Comparison of ENCODE assay signal across 16 cellular contexts in genomic region chr11:72394456-72394855, GRCh38. TPM values are rescaled to one million over a fixed set of nuclear protein-coding genes. Genes with fewer than 3 reads are reported as not detected.
DNase-seq lines count a peak whose midpoint lies in the region; ATAC-seq and TF ChIP-seq lines count a peak whose summit lies in the region.
"Had no signal": no experiment of that assay in that cellular context is flagged by ENCODE, and none has a peak within 500 bp of the region (broad histone marks: within the 10 kb centered on the region; RNA-seq: fewer than 3 reads in every experiment).

No MANE protein-coding gene starts in this region.

- H3K9me3 ChIP-seq in breast epithelium (no peaks in the 10 kb centered on the region), mammary epithelial cell (replicated peaks; ENCODE audit: insufficient read depth, low read length) (no peaks in the 10 kb centered on the region)
- H3K9me3 ChIP-seq: Caco-2 had no signal

- H2AFZ ChIP-seq in mammary epithelial cell (ENCODE audit: low read depth, low read length): no peak overlapping the region
- H2AFZ ChIP-seq: GM23338 had no signal

- BruUV-seq in mammary epithelial cell (replicated peaks; lab: Mats Ljungman, UMichigan): no TSS peak

- in situ Hi-C loops in mammary epithelial cell (cut with MboI; ENCODE audit: low sequenced_read_pairs in 2 of 2): no loop called here

- CTCF ChIA-PET in mammary epithelial cell (lab: Charles Lee; ENCODE audit: low non-redundant PET): no interaction called here

- peaks cover 14% of the 10 kb centered on the region for H3K79me2 ChIP-seq in mammary epithelial cell (ENCODE audit: insufficient read depth, low read length)

- H3K27me3 ChIP-seq in breast epithelium (no peaks in the 10 kb centered on the region), mammary epithelial cell (ENCODE audit: insufficient read depth, low read length) (no peaks in the 10 kb centered on the region)
- H3K27me3 ChIP-seq: BLaER1 had no signal

- no peak overlapping the region for H3K9ac ChIP-seq in mammary epithelial cell (ENCODE audit: insufficient read depth, low read length)
- H3K9ac ChIP-seq: BLaER1 had no signal

- WGBS in mammary epithelial cell (ENCODE audit: low coverage, missing lambda C conversion rate): 14% methylated on average over 8 of the region's 8 CpGs

- TF ChIP-seq POLR2A in breast epithelium (IDR thresholded peaks at IDR 0.05): no peak

- dilution Hi-C loops in mammary epithelial cell (cut with HindIII; ENCODE audit: low sequenced_read_pairs): no loop called here

- H3K4me1 ChIP-seq in breast epithelium (no peaks in the 10 kb centered on the region), mammary epithelial cell (ENCODE audit: insufficient read depth, low read length) (no peaks in the 10 kb centered on the region)

- H3K27ac ChIP-seq in breast epithelium (peak overlapping the region; percentile 1 to 10), mammary epithelial cell (ENCODE audit: insufficient read depth, low read depth, low read length) (no peak overlapping the region)
- H3K27ac ChIP-seq: 22Rv1, BLaER1 had no signal

- no peak for ATAC-seq in HG03175 (IDR thresholded peaks at IDR 0.05; ENCODE audit: unreplicated experiment)
- no peak for ATAC-seq in GM21619 (IDR thresholded peaks at IDR 0.05; ENCODE audit: unreplicated experiment)
- ATAC-seq: GM23338 had no signal

- intact Hi-C loops in breast epithelium (cut with DNase I; ENCODE audit: low total_unique reads) (no loop called here), mammary epithelial cell (cut with micrococcal nuclease) (no loop called here)

- H3K4me3 ChIP-seq in breast epithelium: peak overlapping the region in 1 of 3 donors; percentile 22
- H3K4me3 ChIP-seq in mammary epithelial cell (replicated peaks in 1 of 3; ENCODE audit: insufficient read depth in 1 of 3, low read depth in 2 of 3, low read length in 3 of 3): no peak overlapping the region
- H3K4me3 ChIP-seq: BLaER1, GM23338 had no signal

- H3K36me3 ChIP-seq in breast epithelium: no peaks in the 10 kb centered on the region
- no peaks in the 10 kb centered on the region for H3K36me3 ChIP-seq in mammary epithelial cell (ENCODE audit: insufficient read depth, low read length)

- no peaks in the 10 kb centered on the region for H4K20me1 ChIP-seq in mammary epithelial cell (ENCODE audit: insufficient read depth, low read length)

- no peak overlapping the region for H3K4me2 ChIP-seq in mammary epithelial cell (ENCODE audit: insufficient read depth, low read depth, low read length)
- H3K4me2 ChIP-seq: BLaER1, GM23338 had no signal

- no peak for DNase-seq in breast epithelium (ENCODE audit: low spot score in 2 of 2)
- no peak for DNase-seq in mammary epithelial cell
- DNase-seq in astrocyte of the hippocampus (ENCODE audit: low read depth, low spot score): peak; percentile 35
- peak; percentile 32 for DNase-seq in islet precursor cell
- no peak for DNase-seq in NCI-H524 treated with DMSO at 0.1 percent for 48 hours (lab: John Stamatoyannopoulos, UW)
- DNase-seq in NCI-H2107 treated with DMSO at 0.1 percent for 48 hours (lab: John Stamatoyannopoulos, UW; ENCODE audit: unreplicated experiment): no peak
- DNase-seq: AML-193; Caco-2; CD8-positive, alpha-beta memory T cell; DMS53; H7 had no signal

- TF ChIP-seq CTCF in breast epithelium (IDR thresholded peaks at IDR 0.05) (no peak), mammary epithelial cell (conservative IDR thresholded peaks at IDR 0.05 in 1 of 2, IDR thresholded peaks at IDR 0.05 in 1 of 2; ENCODE audit: extremely low read depth in 1 of 2, insufficient read depth in 1 of 2, low read depth in 1 of 2, low read length in 2 of 2) (no peak)

RNA-seq across cellular contexts. Expression of gene CLPB, which starts 39.9 kb away (rescaled TPM):
- 10 to 100 TPM; 19.0 to 28.8 (median 23.1) TPM for total RNA-seq in breast epithelium
- 10 to 100 TPM; 33.2 to 42.7 TPM for total RNA-seq in mammary epithelial cell
- polyA plus RNA-seq in mammary epithelial cell: 30.7 TPM
- 97.3 TPM for polyA minus RNA-seq in mammary epithelial cell

Comparison
In these comparisons a context has a peak if more than half of its experiments do, and no peak if none do; other contexts are left out.
1. DNase-seq: peak in astrocyte of the hippocampus (single experiment) and islet precursor cell (single experiment); none in breast epithelium (0 of 2), mammary epithelial cell (single experiment), NCI-H524 treated with DMSO at 0.1 percent for 48 hours (single experiment) and NCI-H2107 treated with DMSO at 0.1 percent for 48 hours (single experiment).